In the genomic region with DNA sequence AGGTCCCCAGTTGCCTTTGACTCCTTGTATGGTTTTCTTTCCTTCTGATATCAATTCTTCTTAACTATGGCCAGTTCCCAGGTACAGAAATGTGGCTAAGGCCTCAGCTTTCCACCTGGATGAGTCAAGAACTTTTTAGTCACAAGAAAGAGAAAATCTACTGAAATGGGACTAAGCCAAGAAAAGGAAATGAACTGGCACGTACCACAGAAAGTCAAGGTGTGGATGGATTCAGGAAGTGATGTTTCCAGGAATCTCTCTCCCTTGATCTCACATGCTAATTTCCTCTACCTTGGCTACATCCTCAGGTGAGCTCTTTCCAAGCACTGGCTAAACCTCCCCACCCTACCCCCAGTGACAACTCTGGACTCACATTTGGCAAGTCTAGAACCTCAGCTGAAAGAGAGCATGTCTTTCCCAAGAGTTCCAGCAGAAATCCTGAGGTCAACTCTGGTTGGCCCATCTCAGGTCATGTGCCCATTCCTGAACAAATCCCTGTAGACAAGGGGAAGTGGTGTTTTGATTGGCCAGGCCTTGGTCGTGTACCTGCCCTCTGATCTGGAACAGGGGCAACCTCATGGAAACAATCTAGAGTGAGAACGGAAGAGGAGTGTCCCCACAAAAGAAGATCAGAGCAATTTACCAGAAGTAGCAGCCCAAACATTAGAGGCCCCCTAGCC, we compare ENCODE assay signal across 18 cellular contexts.
DNase-seq lines count a peak whose midpoint lies in the region; ATAC-seq, FAIRE-seq and TF ChIP-seq lines count a peak whose summit lies in the region.
"Had no signal": no experiment of that assay in that cellular context is flagged by ENCODE, and none has a peak within 500 bp of the region (broad histone marks: within the 10 kb centered on the region; RNA-seq: fewer than 3 reads in every experiment).

No MANE protein-coding gene starts in this region.

- ATAC-seq in HG03460 (IDR thresholded peaks at IDR 0.05; ENCODE audit: unreplicated experiment) (no peak), HG02798 (IDR thresholded peaks at IDR 0.05; ENCODE audit: poor library complexity, unreplicated experiment) (no peak)
- ATAC-seq: SK-N-SH treated with all-trans-retinoic acid at 6 μM for 48 hours had no signal

- no peaks in the 10 kb centered on the region for H3K36me3 ChIP-seq in CD4-positive, alpha-beta memory T cell (ENCODE audit: insufficient read depth, low read length)

- CTCF ChIA-PET in CD4-positive, alpha-beta memory T cell (lab: Charles Lee; ENCODE audit: partially characterized antibody) = interaction anchor here (1.2 to 1.9 kb wide), 2 partner anchors 11 to 13 kb away, joined by 3 to 4 read pairs; no protein-coding TSS in a partner anchor

- peaks cover 3 to 23% (median 9%) of the 10 kb centered on the region in 4 donors for H3K4me1 Mint-ChIP-seq in CD4-positive, alpha-beta memory T cell

- peak in 4 of 5 donors; percentile 9 to 30 (median 16) for DNase-seq in CD4-positive, alpha-beta memory T cell
- peak; percentile 7 for DNase-seq in Jurkat, Clone E6-1 (ENCODE audit: low read depth, low spot score)
- DNase-seq in epithelial cell of esophagus (ENCODE audit: low read depth) (peak; percentile 32), urothelium cell line (ENCODE audit: low spot score) (no peak), substantia nigra (lab: John Stamatoyannopoulos, UW) (no peak)
- DNase-seq: COR-L47, GDM1, H9, NCI-H1417, NCI-H187 treated with DMSO at 0.1 percent for 48 hours, NCI-H2227 treated with DMSO at 0.1 percent for 48 hours, NCI-H524, NCI-H82, RPMI8226, SIG-M5 had no signal

- no peak overlapping the region for H3K27ac ChIP-seq in CD4-positive, alpha-beta memory T cell (ENCODE audit: low read depth, low read length)
- H3K27ac ChIP-seq in substantia nigra (ENCODE audit: low read depth, low read length, poor library complexity, severe bottlenecking) = no peak overlapping the region

- peaks cover 10% of the 10 kb centered on the region for H3K4me1 ChIP-seq in CD4-positive, alpha-beta memory T cell (ENCODE audit: insufficient read depth, low read length)

- POLR2A ChIA-PET in CD4-positive, alpha-beta memory T cell (lab: Charles Lee; ENCODE audit: partially characterized antibody) = no interaction called here

- H3K27me3 Mint-ChIP-seq in CD4-positive, alpha-beta memory T cell = no peaks in the 10 kb centered on the region

- no peak overlapping the region for H3K4me3 ChIP-seq in CD4-positive, alpha-beta memory T cell (ENCODE audit: low read length in 2 of 2)
- H3K4me3 ChIP-seq in Jurkat, Clone E6-1 (ENCODE audit: low read length) = no peak overlapping the region
- H3K4me3 ChIP-seq in epithelial cell of esophagus (ENCODE audit: low read length) = no peak overlapping the region

- no peaks in the 10 kb centered on the region for H3K27me3 ChIP-seq in CD4-positive, alpha-beta memory T cell (ENCODE audit: insufficient read depth, low read length)

- no peaks in the 10 kb centered on the region for H3K9me3 ChIP-seq in CD4-positive, alpha-beta memory T cell (ENCODE audit: control insufficient read depth in 1 of 2, low read length in 2 of 2)

- intact Hi-C loops in CD4-positive, alpha-beta memory T cell (cut with micrococcal nuclease) = no loop called here

- no peak for TF ChIP-seq CTCF in epithelial cell of esophagus (IDR thresholded peaks at IDR 0.05; ENCODE audit: insufficient read depth, low read depth, low read length, missing control alignments)

- peak overlapping the region in 5 of 7 donors; percentile 6 to 95 (median 75) for H3K27ac Mint-ChIP-seq in CD4-positive, alpha-beta memory T cell
- H3K27ac Mint-ChIP-seq: H9 had no signal

- H3K36me3 Mint-ChIP-seq in CD4-positive, alpha-beta memory T cell = no peaks in the 10 kb centered on the region

- peaks cover 0 to 2% (median 0%) of the 10 kb centered on the region in 8 donors for H3K9me3 Mint-ChIP-seq in CD4-positive, alpha-beta memory T cell
- H3K9me3 Mint-ChIP-seq: H9 had no signal

- peak; percentile 46 for FAIRE-seq in urothelium cell line (lab: Jason Lieb, UNC)

- H3K4me3 Mint-ChIP-seq in CD4-positive, alpha-beta memory T cell = peak overlapping the region in 2 of 8 donors; percentile 36 to 37
- H3K4me3 Mint-ChIP-seq: H9 had no signal

Comparison
In these comparisons a context has a peak if more than half of its experiments do, and no peak if none do; other contexts are left out.
1. DNase-seq: peak in CD4-positive, alpha-beta memory T cell (4 of 5), Jurkat, Clone E6-1 (single experiment) and epithelial cell of esophagus (single experiment); none in urothelium cell line (single experiment) and substantia nigra (0 of 49).